20 cellular contexts compared by ENCODE assay signal in the genomic region with DNA sequence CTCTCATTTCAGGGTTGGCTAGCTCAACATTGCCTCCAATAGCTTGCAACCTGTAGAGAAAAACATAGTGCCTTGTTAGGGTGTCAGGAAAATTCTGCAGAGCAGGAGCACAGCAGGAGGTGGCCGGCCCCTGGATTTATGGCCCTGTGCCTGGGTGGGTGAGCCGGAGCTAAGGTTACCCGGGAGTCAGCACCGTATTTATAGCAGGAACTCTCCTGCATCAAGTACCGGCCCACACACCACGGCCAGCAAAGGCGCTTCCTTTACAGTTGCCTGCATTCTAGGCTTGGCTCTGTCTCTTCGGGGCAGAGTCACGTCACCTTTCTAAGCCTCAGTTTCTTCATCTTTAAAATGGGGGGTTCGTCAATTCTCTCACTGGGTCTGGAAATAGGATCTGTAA. TPM values are rescaled to one million over a fixed set of nuclear protein-coding genes. Genes with fewer than 3 reads are reported as not detected.
"Had no signal": no experiment of that assay in that cellular context is flagged by ENCODE, and none has a peak within 500 bp of the region (broad histone marks: within the 10 kb centered on the region; RNA-seq: fewer than 3 reads in every experiment).

No MANE protein-coding gene starts in this region.

- ATAC-seq: left lung; natural killer cell treated with Interleukin-12 subunit alpha and Interleukin-12 subunit beta and Interleukin-15 and Interleukin-18, amount 100 ng/mL, for 72 hours; sciatic nerve; stimulated activated memory B cell treated with anti-CD40 and anti-IgM and Interleukin-4, amounts not matched to agents 10 μg/mL and 1 μg/mL and 100 μg/mL, for 72 hours had no signal

- H3K27me3 ChIP-seq: tibial nerve had no signal

- H3K4me1 Mint-ChIP-seq: activated B cell treated with CpG ODN at 0.5 μM for 24 hours; stimulated activated memory B cell treated with anti-CD40 and anti-IgM and Interleukin-4, amounts not matched to agents 10 μg/mL and 1 μg/mL and 100 μg/mL, for 72 hours had no signal

- H3K4me3 Mint-ChIP-seq: activated B cell treated with CpG ODN at 0.5 μM for 24 hours; dendritic cell treated with granulocyte-macrophage colony-stimulating factor and Interleukin-4, amounts not matched to agents 40 ng/mL and 50 ng/mL, for 4 days; natural killer cell treated with Interleukin-12 subunit alpha and Interleukin-12 subunit beta and Interleukin-15 and Interleukin-18, amount 100 ng/mL, for 72 hours; stimulated activated memory B cell treated with anti-CD40 and anti-IgM and Interleukin-4, amounts not matched to agents 10 μg/mL and 1 μg/mL and 100 μg/mL, for 72 hours had no signal

- H3K36me3 ChIP-seq: left lung, SJCRH30, tibial nerve had no signal

- H3K4me3 ChIP-seq: left lung, SJCRH30, tibial nerve had no signal

- H3K9me3 ChIP-seq: left lung, SJCRH30, tibial nerve had no signal

- DNase-seq: activated B cell treated with CpG ODN at 0.5 μM for 24 hours; activated CD4-positive, alpha-beta T cell treated with anti-CD3 and anti-CD28 coated beads, Interleukin-2, amount 50 U/mL, for 1 hour; activated naive CD4-positive, alpha-beta T cell treated with Interleukin-2 at 50 U/mL for 16 hours; activated T-cell treated with anti-CD3 and anti-CD28 coated beads for 4 hours; anterior cingulate cortex; cerebellar nuclear complex; effector memory CD4-positive, alpha-beta T cell; hippocampal formation; mesendoderm; nucleus accumbens; SJCRH30; stimulated activated CD4-positive, alpha-beta T cell treated with anti-CD3 and anti-CD28 coated beads, Interleukin-12 subunit alpha, Interleukin-12 subunit beta, amount 100 ng/mL, for 4 hours; stimulated activated CD4-positive, alpha-beta T cell treated with anti-CD3 and anti-CD28 coated beads, Interleukin-2, amount 100 ng/mL, for 24 hours; substantia nigra had no signal

- H3K27ac Mint-ChIP-seq: activated B cell treated with CpG ODN at 0.5 μM for 24 hours; dendritic cell treated with granulocyte-macrophage colony-stimulating factor and Interleukin-4, amounts not matched to agents 40 ng/mL and 50 ng/mL, for 4 days; natural killer cell treated with Interleukin-12 subunit alpha and Interleukin-12 subunit beta and Interleukin-15 and Interleukin-18, amount 100 ng/mL, for 72 hours; stimulated activated memory B cell treated with anti-CD40 and anti-IgM and Interleukin-4, amounts not matched to agents 10 μg/mL and 1 μg/mL and 100 μg/mL, for 72 hours had no signal

- H3K36me3 Mint-ChIP-seq: natural killer cell treated with Interleukin-12 subunit alpha and Interleukin-12 subunit beta and Interleukin-15 and Interleukin-18, amount 100 ng/mL, for 72 hours; stimulated activated memory B cell treated with anti-CD40 and anti-IgM and Interleukin-4, amounts not matched to agents 10 μg/mL and 1 μg/mL and 100 μg/mL, for 72 hours had no signal

- H3K27ac ChIP-seq: left lung, SJCRH30, tibial nerve had no signal

- H3K9me3 Mint-ChIP-seq: activated B cell treated with CpG ODN at 0.5 μM for 24 hours; dendritic cell treated with granulocyte-macrophage colony-stimulating factor and Interleukin-4, amounts not matched to agents 40 ng/mL and 50 ng/mL, for 4 days; natural killer cell treated with Interleukin-12 subunit alpha and Interleukin-12 subunit beta and Interleukin-15 and Interleukin-18, amount 100 ng/mL, for 72 hours; stimulated activated memory B cell treated with anti-CD40 and anti-IgM and Interleukin-4, amounts not matched to agents 10 μg/mL and 1 μg/mL and 100 μg/mL, for 72 hours had no signal

RNA-seq across cellular contexts. Expression of gene EML1, which starts 52.8 kb away (rescaled TPM):
- total RNA-seq: activated B cell treated with CpG ODN at 0.5 μM for 24 hours had no signal

RNA-seq across cellular contexts. Expression of gene CYP46A1, which starts 56.3 kb away (rescaled TPM):
- total RNA-seq: activated B cell treated with CpG ODN at 0.5 μM for 24 hours had no signal
